1 cellular context compared by ENCODE assay signal in genomic region chr7:45977256-45977655, GRCh38.
TF ChIP-seq lines count a peak whose summit lies in the region.

No MANE protein-coding gene starts in this region.

TF ChIP-seq in H1, 55 proteins besides CTCF, POLR2A, EP300 and RAD21:
- TF ChIP-seq KDM1A (IDR thresholded peaks at IDR 0.05; ENCODE audit: borderline replicate concordance, low read length), result no peak
- TF ChIP-seq BRCA1 (IDR thresholded peaks at IDR 0.05; ENCODE audit: low read depth, low read length), result no peak
- no peak for TF ChIP-seq NANOG (IDR thresholded peaks at IDR 0.05; ENCODE audit: insufficient read depth, low read depth, low read length, poor library complexity, severe bottlenecking)
- TF ChIP-seq KDM4A (IDR thresholded peaks at IDR 0.05; ENCODE audit: low read depth, low read length, severe bottlenecking), result no peak
- no peak for TF ChIP-seq SRF (IDR thresholded peaks at IDR 0.05; ENCODE audit: low read depth, low read length)
- TF ChIP-seq SIN3A (conservative IDR thresholded peaks at IDR 0.05 in 1 of 2, IDR thresholded peaks at IDR 0.05 in 1 of 2; ENCODE audit: low read depth in 1 of 2, low read length in 2 of 2), result no peak
- no peak for TF ChIP-seq KDM5A (IDR thresholded peaks at IDR 0.05; ENCODE audit: low read length)
- TF ChIP-seq RXRA (IDR thresholded peaks at IDR 0.05; ENCODE audit: insufficient read depth, low read depth, low read length), result no peak
- TF ChIP-seq TAF7 (optimal IDR thresholded peaks at IDR 0.05; ENCODE audit: borderline replicate concordance, low read depth, low read length), result no peak
- no peak for TF ChIP-seq HDAC2 (IDR thresholded peaks at IDR 0.05; ENCODE audit: borderline replicate concordance in 1 of 2, low read depth in 2 of 2, low read length in 2 of 2)
- TF ChIP-seq EGR1 (IDR thresholded peaks at IDR 0.05; ENCODE audit: borderline replicate concordance, low read depth, low read length), result no peak
